In the genomic region with DNA sequence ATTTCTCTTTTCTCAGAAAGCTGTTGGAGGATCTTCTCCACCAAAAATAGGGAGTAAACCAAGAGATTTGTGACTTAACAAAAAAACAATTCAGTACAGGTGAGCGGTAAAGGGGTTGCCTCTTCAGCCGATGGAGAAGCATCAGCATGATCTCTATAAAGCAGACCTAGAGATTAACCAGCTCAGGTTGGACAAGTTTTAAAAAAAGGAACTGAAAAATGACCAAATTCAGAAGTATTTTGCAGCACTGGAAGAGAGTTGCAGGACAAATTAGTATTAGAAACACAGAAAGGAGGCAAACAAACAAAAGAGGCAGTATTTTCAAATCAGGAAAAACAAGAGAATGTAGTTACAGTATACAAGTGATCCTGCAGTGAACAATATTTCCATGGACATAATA, we compare ENCODE assay signal across 31 cellular contexts.
"Had no signal": no experiment of that assay in that cellular context is flagged by ENCODE, and none has a peak within 500 bp of the region (broad histone marks: within the 10 kb centered on the region; RNA-seq: fewer than 3 reads in every experiment).

No MANE protein-coding gene starts in this region.

- H3K27ac ChIP-seq: left lung, lower lobe of right lung, pancreas, prostate gland, skin epidermis, stomach, testis, thyroid gland, transverse colon, upper lobe of left lung, vagina had no signal

- H3K36me3 ChIP-seq: left lung, lower lobe of right lung, pancreas, prostate gland, stomach, thyroid gland, transverse colon, upper lobe of left lung, vagina had no signal

- FAIRE-seq: islet of Langerhans, kidney, pancreas had no signal

- DNase-seq: hippocampal formation; immature natural killer cell; kidney; left colon; left lung; lower lobe of right lung; mammary epithelial cell; mesenchymal stem cell; naive B cell; natural killer cell; nephron progenitor cell; pancreas; posterior cingulate gyrus; retina; right cardiac atrium; stimulated activated CD4-positive, alpha-beta T cell treated with anti-CD3 and anti-CD28 coated beads, Interleukin-12 subunit alpha, Interleukin-12 subunit beta, amount 100 ng/mL, for 4 hours; stimulated activated CD4-positive, alpha-beta T cell treated with anti-CD3 and anti-CD28 coated beads, Interleukin-15, amount 100 ng/mL, for 24 hours; stimulated activated CD4-positive, alpha-beta T cell treated with anti-CD3 and anti-CD28 coated beads, Interleukin-2, amount 100 ng/mL, for 24 hours; stimulated activated CD4-positive, alpha-beta T cell treated with anti-CD3 and anti-CD28 coated beads, Interleukin-4, amount 100 ng/mL, for 1 hour; stimulated activated naive B cell treated with anti-CD40 and anti-IgM and Interleukin-4, amounts not matched to agents 10 μg/mL and 1 μg/mL and 100 μg/mL, for 72 hours; stimulated activated naive CD8-positive, alpha-beta T cell treated with anti-CD3 and anti-CD28 coated beads, Interleukin-15, Interleukin-2, amounts not matched to agents 100 U/mL and 50 U/mL, for 24 hours; stomach; testis; thyroid gland; transverse colon; upper lobe of left lung had no signal

- ATAC-seq: left colon; left lung; lower lobe of right lung; natural killer cell; pancreas; right cardiac atrium; sciatic nerve; stimulated activated naive B cell treated with anti-CD40 and anti-IgM and Interleukin-4, amounts not matched to agents 10 μg/mL and 1 μg/mL and 100 μg/mL, for 72 hours; stimulated activated naive CD8-positive, alpha-beta T cell treated with anti-CD3 and anti-CD28 coated beads, Interleukin-15, Interleukin-2, amounts not matched to agents 100 U/mL and 50 U/mL, for 24 hours had no signal

- H3K27me3 ChIP-seq: testis, vagina had no signal

- H3K4me3 ChIP-seq: left lung, lower lobe of right lung, pancreas, prostate gland, skin epidermis, stomach, testis, thyroid gland, transverse colon, upper lobe of left lung, vagina had no signal

- H3K4me1 ChIP-seq: left lung, lower lobe of right lung, pancreas, prostate gland, stomach, testis, thyroid gland, transverse colon, upper lobe of left lung, vagina had no signal

- H3K9me3 ChIP-seq: left lung, lower lobe of right lung, pancreas, prostate gland, stomach, testis, thyroid gland, transverse colon, upper lobe of left lung, vagina had no signal
